Comparison of ENCODE assay signal across 2 cellular contexts in the genomic region with DNA sequence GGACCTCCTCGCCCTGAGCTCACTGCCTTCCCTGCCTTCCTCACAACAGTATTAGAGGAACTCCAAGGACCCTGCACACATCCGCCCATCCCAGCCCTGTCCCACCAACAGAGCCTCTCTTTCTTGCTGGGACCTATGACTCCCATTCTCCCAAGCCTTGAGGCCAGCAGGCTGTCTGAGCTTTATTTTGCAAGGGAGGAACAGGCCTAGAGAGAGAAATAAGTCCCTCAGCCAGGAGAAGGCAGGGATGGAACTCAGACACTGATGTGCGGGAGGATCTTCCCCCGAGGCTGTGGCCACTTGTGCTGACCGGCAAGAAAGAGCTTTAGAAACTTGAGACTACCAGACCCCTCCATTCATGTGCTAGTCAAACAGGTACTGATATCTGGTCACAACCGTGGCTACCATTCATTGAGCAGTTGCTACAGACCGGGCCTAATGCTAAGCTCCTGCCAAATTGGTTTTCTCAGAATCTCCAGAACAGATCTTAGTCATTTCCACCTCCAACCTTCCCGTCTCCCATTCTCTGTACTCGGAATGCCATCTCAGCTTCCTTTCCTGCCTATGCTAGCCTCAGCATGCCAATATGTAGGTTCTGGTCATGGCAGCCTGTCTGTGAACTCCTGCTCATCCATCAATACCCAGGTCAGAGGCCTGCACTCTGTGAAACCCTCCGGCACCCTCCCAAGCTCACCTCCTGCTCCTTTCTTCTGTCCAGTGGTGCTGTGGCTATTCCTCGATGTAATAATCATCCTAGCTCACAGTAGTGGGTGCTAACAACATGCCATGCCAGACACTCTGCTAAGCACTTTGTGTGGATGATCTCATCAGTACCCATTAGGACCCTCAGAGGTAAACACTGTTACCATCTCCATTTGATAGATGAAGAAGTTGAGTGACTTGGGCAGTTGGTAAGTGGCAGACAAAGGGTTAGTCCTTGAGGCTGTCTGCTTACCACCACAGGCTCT.
TF ChIP-seq lines count a peak whose summit lies in the region.

No MANE protein-coding gene starts in this region.

TF ChIP-seq in SK-N-SH treated with all-trans-retinoic acid at 6 μM for 48 hours, 23 proteins besides CTCF, POLR2A, EP300 and RAD21:
- TF ChIP-seq, protein P1, sequence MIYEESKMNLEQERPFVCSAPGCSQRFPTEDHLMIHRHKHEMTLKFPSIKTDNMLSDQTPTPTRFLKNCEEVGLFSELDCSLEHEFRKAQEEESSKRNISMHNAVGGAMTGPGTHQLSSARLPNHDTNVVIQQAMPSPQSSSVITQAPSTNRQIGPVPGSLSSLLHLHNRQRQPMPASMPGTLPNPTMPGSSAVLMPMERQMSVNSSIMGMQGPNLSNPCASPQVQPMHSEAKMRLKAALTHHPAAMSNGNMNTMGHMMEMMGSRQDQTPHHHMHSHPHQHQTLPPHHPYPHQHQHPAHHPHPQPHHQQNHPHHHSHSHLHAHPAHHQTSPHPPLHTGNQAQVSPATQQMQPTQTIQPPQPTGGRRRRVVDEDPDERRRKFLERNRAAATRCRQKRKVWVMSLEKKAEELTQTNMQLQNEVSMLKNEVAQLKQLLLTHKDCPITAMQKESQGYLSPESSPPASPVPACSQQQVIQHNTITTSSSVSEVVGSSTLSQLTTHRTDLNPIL (CRISPR knock-in tag; IDR thresholded peaks at IDR 0.05; ENCODE audit: low read depth), result no peak
- peak; percentile 81 for TF ChIP-seq ZFP3 (CRISPR knock-in tag; IDR thresholded peaks at IDR 0.05)

TF ChIP-seq in GM23338, 12 proteins besides CTCF, POLR2A, EP300 and RAD21:
- no peak for TF ChIP-seq ZNF331 (CRISPR knock-in tag; IDR thresholded peaks at IDR 0.05; ENCODE audit: low read depth)
- TF ChIP-seq, protein P2, sequence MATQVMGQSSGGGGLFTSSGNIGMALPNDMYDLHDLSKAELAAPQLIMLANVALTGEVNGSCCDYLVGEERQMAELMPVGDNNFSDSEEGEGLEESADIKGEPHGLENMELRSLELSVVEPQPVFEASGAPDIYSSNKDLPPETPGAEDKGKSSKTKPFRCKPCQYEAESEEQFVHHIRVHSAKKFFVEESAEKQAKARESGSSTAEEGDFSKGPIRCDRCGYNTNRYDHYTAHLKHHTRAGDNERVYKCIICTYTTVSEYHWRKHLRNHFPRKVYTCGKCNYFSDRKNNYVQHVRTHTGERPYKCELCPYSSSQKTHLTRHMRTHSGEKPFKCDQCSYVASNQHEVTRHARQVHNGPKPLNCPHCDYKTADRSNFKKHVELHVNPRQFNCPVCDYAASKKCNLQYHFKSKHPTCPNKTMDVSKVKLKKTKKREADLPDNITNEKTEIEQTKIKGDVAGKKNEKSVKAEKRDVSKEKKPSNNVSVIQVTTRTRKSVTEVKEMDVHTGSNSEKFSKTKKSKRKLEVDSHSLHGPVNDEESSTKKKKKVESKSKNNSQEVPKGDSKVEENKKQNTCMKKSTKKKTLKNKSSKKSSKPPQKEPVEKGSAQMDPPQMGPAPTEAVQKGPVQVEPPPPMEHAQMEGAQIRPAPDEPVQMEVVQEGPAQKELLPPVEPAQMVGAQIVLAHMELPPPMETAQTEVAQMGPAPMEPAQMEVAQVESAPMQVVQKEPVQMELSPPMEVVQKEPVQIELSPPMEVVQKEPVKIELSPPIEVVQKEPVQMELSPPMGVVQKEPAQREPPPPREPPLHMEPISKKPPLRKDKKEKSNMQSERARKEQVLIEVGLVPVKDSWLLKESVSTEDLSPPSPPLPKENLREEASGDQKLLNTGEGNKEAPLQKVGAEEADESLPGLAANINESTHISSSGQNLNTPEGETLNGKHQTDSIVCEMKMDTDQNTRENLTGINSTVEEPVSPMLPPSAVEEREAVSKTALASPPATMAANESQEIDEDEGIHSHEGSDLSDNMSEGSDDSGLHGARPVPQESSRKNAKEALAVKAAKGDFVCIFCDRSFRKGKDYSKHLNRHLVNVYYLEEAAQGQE (IDR thresholded peaks at IDR 0.05; ENCODE audit: unreplicated experiment), result no peak
